ENCODE assay signal across 1 cellular context in genomic region chr17:41600318-41600717, GRCh38.
TF ChIP-seq lines count a peak whose summit lies in the region.

No MANE protein-coding gene starts in this region.

TF ChIP-seq in HepG2, 621 proteins besides CTCF, POLR2A, EP300 and RAD21:
- TF ChIP-seq CC2D1A (CRISPR knock-in tag; IDR thresholded peaks at IDR 0.05) (no peak), ZNF629 (CRISPR knock-in tag; conservative IDR thresholded peaks at IDR 0.05) (peak; percentile 69; the same call in 1 of the 2 replicates)
